In the genomic region with DNA sequence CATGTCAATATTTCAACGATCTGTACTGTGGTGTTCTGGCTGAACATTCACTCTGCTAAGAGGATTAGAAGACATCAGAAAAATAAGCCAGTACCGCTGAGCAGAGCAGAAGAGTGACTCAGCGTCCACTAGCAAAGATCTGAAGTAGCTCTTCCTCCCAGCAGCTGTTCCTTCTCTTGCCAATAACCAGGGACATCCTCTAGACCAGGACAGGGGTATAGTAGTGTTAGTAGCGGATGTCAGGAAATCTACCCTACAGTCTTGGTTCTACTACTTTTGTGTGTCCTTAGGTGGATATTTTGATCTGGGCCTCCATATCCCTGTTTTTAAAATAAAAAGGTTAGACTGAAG, we compare ENCODE assay signal across 9 cellular contexts.
A peak's percentile ranks its signal among the peaks of the same experiment; 100 is the strongest.
DNase-seq lines count a peak whose midpoint lies in the region; TF ChIP-seq lines count a peak whose summit lies in the region.
"Had no signal": no experiment of that assay in that cellular context is flagged by ENCODE, and none has a peak within 500 bp of the region (broad histone marks: within the 10 kb centered on the region; RNA-seq: fewer than 3 reads in every experiment).

No MANE protein-coding gene starts in this region.

- DNase-seq in SHP77 (lab: John Stamatoyannopoulos, UW) (peak; percentile 28 to 39), SHP77 treated with DMSO at 0.1 percent for 48 hours (lab: John Stamatoyannopoulos, UW) (no peak), SJCRH30 (peak; percentile 49 to 79), glomerular visceral epithelial cell (ENCODE audit: extremely low spot score) (peak; percentile 54), smooth muscle cell (lab: John Stamatoyannopoulos, UW; ENCODE audit: unreplicated experiment) (no peak), EL (no peak), BE2C (no peak)
- DNase-seq in stimulated activated CD4-positive, alpha-beta T cell treated with anti-CD3 and anti-CD28 coated beads, Interleukin-4, amount 100 ng/mL, for 24 hours: no peak

- H4K20me1 ChIP-seq in smooth muscle cell (ENCODE audit: low read depth): no peaks in the 10 kb centered on the region

- H3K36me3 ChIP-seq in SJCRH30 (no peaks in the 10 kb centered on the region), smooth muscle cell (ENCODE audit: low read depth) (no peaks in the 10 kb centered on the region), BE2C (peaks cover 11% of the 10 kb centered on the region)

- no peaks in the 10 kb centered on the region for H3F3A ChIP-seq in smooth muscle cell (ENCODE audit: low read depth)

- WGBS in smooth muscle cell (ENCODE audit: low lambda C conversion rate): 16% methylated on average over 4 of the region's 4 CpGs

- H3K4me1 ChIP-seq in SJCRH30: peaks cover 5% of the 10 kb centered on the region
- H3K4me1 ChIP-seq in smooth muscle cell (ENCODE audit: low read depth): no peaks in the 10 kb centered on the region
- peaks cover 11% of the 10 kb centered on the region for H3K4me1 ChIP-seq in BE2C
- H3K4me1 ChIP-seq: A549 had no signal

- H3K27me3 ChIP-seq in SJCRH30 (no peaks in the 10 kb centered on the region), smooth muscle cell (ENCODE audit: low read depth) (no peaks in the 10 kb centered on the region), BE2C (no peaks in the 10 kb centered on the region)

- no peaks in the 10 kb centered on the region for H3K9me3 ChIP-seq in SJCRH30 (replicated peaks)
- no peaks in the 10 kb centered on the region for H3K9me3 ChIP-seq in smooth muscle cell (replicated peaks; ENCODE audit: low read depth)
- H3K9me3 ChIP-seq in BE2C: no peaks in the 10 kb centered on the region; the same call in 1 of the 2 replicates
- H3K9me3 ChIP-seq: A549 had no signal

- H2AFZ ChIP-seq in smooth muscle cell (ENCODE audit: low read depth): no peak overlapping the region

- H3K4me2 ChIP-seq in smooth muscle cell: peak overlapping the region; percentile 78
- H3K4me2 ChIP-seq: A549 had no signal

- H3K4me3 ChIP-seq in SJCRH30 (peak overlapping the region; percentile 10), smooth muscle cell (no peak overlapping the region), BE2C (ENCODE audit: low read depth, low read length) (no peak overlapping the region)
- H3K4me3 ChIP-seq: A549 had no signal

- H3K9ac ChIP-seq in smooth muscle cell (ENCODE audit: low read depth): no peak overlapping the region

- TF ChIP-seq CTCF in smooth muscle cell (IDR thresholded peaks at IDR 0.05; ENCODE audit: borderline replicate concordance, insufficient read depth, poor library complexity, severe bottlenecking): no peak
- TF ChIP-seq CTCF in BE2C (IDR thresholded peaks at IDR 0.05; ENCODE audit: low read depth, low read length): no peak

- H3K27ac ChIP-seq in SJCRH30 (peak overlapping the region; percentile 10; the same call in 1 of the 2 replicates), smooth muscle cell (ENCODE audit: low read depth) (no peak overlapping the region)
- H3K27ac ChIP-seq: A549 had no signal

- no peaks in the 10 kb centered on the region for H3K79me2 ChIP-seq in smooth muscle cell (ENCODE audit: low read depth)

Comparison
In these comparisons a context has a peak if more than half of its experiments do, and no peak if none do; other contexts are left out.
1. DNase-seq: peak in SHP77 (2 of 2), SJCRH30 (2 of 2) and glomerular visceral epithelial cell (single experiment); none in SHP77 treated with DMSO at 0.1 percent for 48 hours (single experiment), smooth muscle cell (single experiment), stimulated activated CD4-positive, alpha-beta T cell treated with anti-CD3 and anti-CD28 coated beads, Interleukin-4, amount 100 ng/mL, for 24 hours (single experiment), EL (single experiment) and BE2C (single experiment).